Comparison of ENCODE assay signal across 2 cellular contexts in genomic region chr4:77570508-77571214, GRCh38. TPM values are rescaled to one million over a fixed set of nuclear protein-coding genes. Genes with fewer than 3 reads are reported as not detected.
"Had no signal": no experiment of that assay in that cellular context is flagged by ENCODE, and none has a peak within 500 bp of the region (broad histone marks: within the 10 kb centered on the region; RNA-seq: fewer than 3 reads in every experiment).

No MANE protein-coding gene starts in this region.

RNA-seq across cellular contexts. Expression of gene CXCL13, which starts 35.0 kb away (rescaled TPM):
- total RNA-seq: G401, GM12878 had no signal
